Comparison of ENCODE assay signal across 2 cellular contexts in genomic region chr4:74112399-74113090, GRCh38.
TF ChIP-seq lines count a peak whose summit lies in the region.

No MANE protein-coding gene starts in this region.

TF ChIP-seq in A549, 52 proteins besides CTCF, POLR2A, EP300 and RAD21 (continued from another document):
- TF ChIP-seq RARB (CRISPR knock-in tag; IDR thresholded peaks at IDR 0.05) (no peak), USF2 (IDR thresholded peaks at IDR 0.05) (no peak), RFX5 (IDR thresholded peaks at IDR 0.05) (no peak), HOXB5 (CRISPR knock-in tag; IDR thresholded peaks at IDR 0.05) (no peak), ESRRA (IDR thresholded peaks at IDR 0.05; ENCODE audit: borderline replicate concordance, low read length) (no peak), E2F6 (IDR thresholded peaks at IDR 0.05; ENCODE audit: borderline replicate concordance, low read depth) (no peak)
- TF ChIP-seq, protein P1, sequence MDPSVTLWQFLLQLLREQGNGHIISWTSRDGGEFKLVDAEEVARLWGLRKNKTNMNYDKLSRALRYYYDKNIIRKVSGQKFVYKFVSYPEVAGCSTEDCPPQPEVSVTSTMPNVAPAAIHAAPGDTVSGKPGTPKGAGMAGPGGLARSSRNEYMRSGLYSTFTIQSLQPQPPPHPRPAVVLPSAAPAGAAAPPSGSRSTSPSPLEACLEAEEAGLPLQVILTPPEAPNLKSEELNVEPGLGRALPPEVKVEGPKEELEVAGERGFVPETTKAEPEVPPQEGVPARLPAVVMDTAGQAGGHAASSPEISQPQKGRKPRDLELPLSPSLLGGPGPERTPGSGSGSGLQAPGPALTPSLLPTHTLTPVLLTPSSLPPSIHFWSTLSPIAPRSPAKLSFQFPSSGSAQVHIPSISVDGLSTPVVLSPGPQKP (IDR thresholded peaks at IDR 0.05; ENCODE audit: low read depth, low read length): no peak

TF ChIP-seq in endothelial cell of umbilical vein, 7 proteins besides CTCF, POLR2A, EP300 and RAD21 (continued from another document):
- TF ChIP-seq MAX (IDR thresholded peaks at IDR 0.05; ENCODE audit: insufficient read depth, insufficient read length): no peak
